1 cellular context compared by ENCODE assay signal in genomic region chr16:89621136-89621697, GRCh38.
TF ChIP-seq lines count a peak whose summit lies in the region.

No MANE protein-coding gene starts in this region.

TF ChIP-seq in A549, 52 proteins besides CTCF, POLR2A, EP300 and RAD21 (continued from another document):
- TF ChIP-seq, protein P1, sequence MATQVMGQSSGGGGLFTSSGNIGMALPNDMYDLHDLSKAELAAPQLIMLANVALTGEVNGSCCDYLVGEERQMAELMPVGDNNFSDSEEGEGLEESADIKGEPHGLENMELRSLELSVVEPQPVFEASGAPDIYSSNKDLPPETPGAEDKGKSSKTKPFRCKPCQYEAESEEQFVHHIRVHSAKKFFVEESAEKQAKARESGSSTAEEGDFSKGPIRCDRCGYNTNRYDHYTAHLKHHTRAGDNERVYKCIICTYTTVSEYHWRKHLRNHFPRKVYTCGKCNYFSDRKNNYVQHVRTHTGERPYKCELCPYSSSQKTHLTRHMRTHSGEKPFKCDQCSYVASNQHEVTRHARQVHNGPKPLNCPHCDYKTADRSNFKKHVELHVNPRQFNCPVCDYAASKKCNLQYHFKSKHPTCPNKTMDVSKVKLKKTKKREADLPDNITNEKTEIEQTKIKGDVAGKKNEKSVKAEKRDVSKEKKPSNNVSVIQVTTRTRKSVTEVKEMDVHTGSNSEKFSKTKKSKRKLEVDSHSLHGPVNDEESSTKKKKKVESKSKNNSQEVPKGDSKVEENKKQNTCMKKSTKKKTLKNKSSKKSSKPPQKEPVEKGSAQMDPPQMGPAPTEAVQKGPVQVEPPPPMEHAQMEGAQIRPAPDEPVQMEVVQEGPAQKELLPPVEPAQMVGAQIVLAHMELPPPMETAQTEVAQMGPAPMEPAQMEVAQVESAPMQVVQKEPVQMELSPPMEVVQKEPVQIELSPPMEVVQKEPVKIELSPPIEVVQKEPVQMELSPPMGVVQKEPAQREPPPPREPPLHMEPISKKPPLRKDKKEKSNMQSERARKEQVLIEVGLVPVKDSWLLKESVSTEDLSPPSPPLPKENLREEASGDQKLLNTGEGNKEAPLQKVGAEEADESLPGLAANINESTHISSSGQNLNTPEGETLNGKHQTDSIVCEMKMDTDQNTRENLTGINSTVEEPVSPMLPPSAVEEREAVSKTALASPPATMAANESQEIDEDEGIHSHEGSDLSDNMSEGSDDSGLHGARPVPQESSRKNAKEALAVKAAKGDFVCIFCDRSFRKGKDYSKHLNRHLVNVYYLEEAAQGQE (IDR thresholded peaks at IDR 0.05): no peak
TF ChIP-seq in A549: peak in this region for 0.
